15 cellular contexts compared by ENCODE assay signal in the genomic region with DNA sequence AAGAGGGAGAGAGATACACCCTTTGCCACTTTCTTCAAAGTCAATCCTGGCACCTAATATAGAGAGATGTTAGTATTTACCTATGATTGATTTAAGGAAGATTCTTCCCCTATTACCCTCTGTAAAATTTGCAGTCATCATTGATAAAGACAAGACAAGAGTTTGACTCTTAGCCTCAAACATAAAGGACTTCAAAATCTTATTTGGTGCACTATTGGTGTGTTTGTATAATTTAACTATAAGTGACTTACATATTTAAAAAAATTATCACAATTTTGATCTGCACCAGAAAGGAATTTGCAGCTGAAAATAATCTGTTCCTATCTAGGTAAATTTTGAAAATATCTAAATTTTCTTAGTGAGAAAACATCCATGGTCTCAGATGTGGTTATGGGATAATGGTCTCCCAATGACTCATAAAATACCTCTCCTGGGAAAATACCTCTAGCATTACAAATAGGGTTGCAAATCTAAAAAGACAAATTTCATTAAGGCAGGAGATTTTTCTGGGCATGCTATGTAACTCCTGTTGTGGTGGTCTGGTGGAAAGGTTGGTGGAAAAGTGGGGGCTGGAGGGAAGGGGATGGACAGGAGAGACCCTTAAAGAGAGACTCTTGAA.
DNase-seq lines count a peak whose midpoint lies in the region; ATAC-seq, FAIRE-seq and TF ChIP-seq lines count a peak whose summit lies in the region.
"Had no signal": no experiment of that assay in that cellular context is flagged by ENCODE, and none has a peak within 500 bp of the region (broad histone marks: within the 10 kb centered on the region; RNA-seq: fewer than 3 reads in every experiment).

No MANE protein-coding gene starts in this region.

- no peaks in the 10 kb centered on the region for H3K9me3 Mint-ChIP-seq in CD8-positive, alpha-beta T cell
- H3K9me3 Mint-ChIP-seq: CD4-positive, alpha-beta T cell had no signal

- FAIRE-seq in pancreas (lab: Jason Lieb, UNC) = peak; percentile 84
- FAIRE-seq: TTC549 had no signal

- H3K36me3 ChIP-seq in SJSA1 = no peaks in the 10 kb centered on the region
- H3K36me3 ChIP-seq in pancreas = no peaks in the 10 kb centered on the region
- H3K36me3 ChIP-seq in lower lobe of right lung = no peaks in the 10 kb centered on the region
- no peaks in the 10 kb centered on the region for H3K36me3 ChIP-seq in aorta (ENCODE audit: control insufficient read depth in 1 of 2, insufficient read depth in 2 of 2, low read length in 1 of 2)
- H3K36me3 ChIP-seq in CD8-positive, alpha-beta T cell (ENCODE audit: insufficient read depth, low read length) = no peaks in the 10 kb centered on the region
- H3K36me3 ChIP-seq: right atrium auricular region had no signal

- POLR2A ChIA-PET in CD8-positive, alpha-beta T cell (lab: Charles Lee) = no interaction called here

- no peaks in the 10 kb centered on the region for H3K27me3 Mint-ChIP-seq in CD8-positive, alpha-beta T cell (ENCODE audit: low read depth)
- H3K27me3 Mint-ChIP-seq: CD4-positive, alpha-beta T cell had no signal

- no peaks in the 10 kb centered on the region for H3K9me3 ChIP-seq in SJSA1 (replicated peaks)
- H3K9me3 ChIP-seq in pancreas = peaks cover 0 to under 1% (median 0%) of the 10 kb centered on the region in 4 donors
- H3K9me3 ChIP-seq in lower lobe of right lung = no peaks in the 10 kb centered on the region
- H3K9me3 ChIP-seq in aorta (ENCODE audit: control insufficient read depth, low read length) = no peaks in the 10 kb centered on the region
- no peaks in the 10 kb centered on the region for H3K9me3 ChIP-seq in CD8-positive, alpha-beta T cell (ENCODE audit: low read length)

- DNase-seq in ELR (ENCODE audit: low read depth) (peak; percentile 87), SJSA1 (ENCODE audit: low read depth in 1 of 2, low spot score in 2 of 2) (peak in 1 of 2 experiments; percentile 77), epithelial cell of prostate (ENCODE audit: low read depth, low spot score) (no peak), pancreas (no peak), lower lobe of right lung (no peak), aorta (no peak)
- no peak for DNase-seq in CD8-positive, alpha-beta T cell
- DNase-seq: CD4-positive, alpha-beta T cell; NCI-H187; NCI-H69; stimulated activated CD4-positive, alpha-beta T cell treated with anti-CD3 and anti-CD28 coated beads, Interleukin-4, amount 100 ng/mL, for 24 hours; stimulated activated naive CD8-positive, alpha-beta T cell treated with anti-CD3 and anti-CD28 coated beads, Interleukin-15, Interleukin-2, amounts not matched to agents 100 U/mL and 50 U/mL, for 24 hours had no signal

- H3K4me1 Mint-ChIP-seq in CD8-positive, alpha-beta T cell (ENCODE audit: low read depth) = no peaks in the 10 kb centered on the region

- no peak overlapping the region for H3K4me3 ChIP-seq in SJSA1
- no peak overlapping the region for H3K4me3 ChIP-seq in pancreas
- no peak overlapping the region for H3K4me3 ChIP-seq in lower lobe of right lung
- H3K4me3 ChIP-seq in aorta (ENCODE audit: low read length in 2 of 2) = no peak overlapping the region
- no peak overlapping the region for H3K4me3 ChIP-seq in CD8-positive, alpha-beta T cell (ENCODE audit: low read depth, low read length)
- H3K4me3 ChIP-seq: right atrium auricular region had no signal

- intact Hi-C loops in pancreas (cut with DNase I) = no loop called here
- intact Hi-C loops in lower lobe of right lung (cut with DNase I) = no loop called here
- intact Hi-C loops in aorta (cut with DNase I) = no loop called here
- intact Hi-C loops in CD8-positive, alpha-beta T cell (cut with DNase I, micrococcal nuclease) = no loop called here

- H3K27ac ChIP-seq in SJSA1 (peak overlapping the region; percentile 99), epithelial cell of prostate (peak overlapping the region; percentile 80), pancreas (no peak overlapping the region), lower lobe of right lung (no peak overlapping the region), aorta (ENCODE audit: low read depth in 1 of 2, low read length in 2 of 2) (no peak overlapping the region)
- no peak overlapping the region for H3K27ac ChIP-seq in CD8-positive, alpha-beta T cell (ENCODE audit: low read depth, low read length)
- H3K27ac ChIP-seq: right atrium auricular region had no signal

- ATAC-seq in pancreas (no peak), HG02973 (IDR thresholded peaks at IDR 0.05; ENCODE audit: unreplicated experiment) (no peak), lower lobe of right lung (no peak), aorta (ENCODE audit: low FRiP score) (no peak)
- no peak for ATAC-seq in CD8-positive, alpha-beta T cell
- ATAC-seq: stimulated activated naive CD8-positive, alpha-beta T cell treated with anti-CD3 and anti-CD28 coated beads, Interleukin-15, Interleukin-2, amounts not matched to agents 100 U/mL and 50 U/mL, for 24 hours had no signal

- H3K4me1 ChIP-seq in SJSA1 (replicated peaks) = peaks cover 25% of the 10 kb centered on the region
- H3K4me1 ChIP-seq in pancreas = no peaks in the 10 kb centered on the region
- no peaks in the 10 kb centered on the region for H3K4me1 ChIP-seq in lower lobe of right lung
- H3K4me1 ChIP-seq in aorta (ENCODE audit: control insufficient read depth in 1 of 2, insufficient read depth in 2 of 2, low read length in 2 of 2) = no peaks in the 10 kb centered on the region
- H3K4me1 ChIP-seq in CD8-positive, alpha-beta T cell (ENCODE audit: insufficient read depth, low read length) = no peaks in the 10 kb centered on the region
- H3K4me1 ChIP-seq: right atrium auricular region had no signal

- H3K4me3 Mint-ChIP-seq in CD8-positive, alpha-beta T cell = no peak overlapping the region
- H3K4me3 Mint-ChIP-seq: CD4-positive, alpha-beta T cell had no signal

- CTCF ChIA-PET in CD8-positive, alpha-beta T cell (lab: Charles Lee) = no interaction called here

- H3K36me3 Mint-ChIP-seq in CD8-positive, alpha-beta T cell = no peaks in the 10 kb centered on the region

- H3K27ac Mint-ChIP-seq in CD8-positive, alpha-beta T cell = no peak overlapping the region
- H3K27ac Mint-ChIP-seq: CD4-positive, alpha-beta T cell had no signal

- H3K27me3 ChIP-seq in SJSA1 (replicated peaks) (no peaks in the 10 kb centered on the region), pancreas (peaks cover 0 to 3% (median 0%) of the 10 kb centered on the region in 4 donors), lower lobe of right lung (ENCODE audit: low read depth) (no peaks in the 10 kb centered on the region), aorta (ENCODE audit: control insufficient read depth in 1 of 2, insufficient read depth in 2 of 2, low read length in 1 of 2) (no peaks in the 10 kb centered on the region)
- no peaks in the 10 kb centered on the region for H3K27me3 ChIP-seq in CD8-positive, alpha-beta T cell (ENCODE audit: insufficient read depth, low read length)
- H3K27me3 ChIP-seq: right atrium auricular region had no signal

- no peak for TF ChIP-seq CTCF in pancreas (IDR thresholded peaks at IDR 0.05)
- TF ChIP-seq CTCF in lower lobe of right lung (IDR thresholded peaks at IDR 0.05) = no peak
- TF ChIP-seq CTCF in CD8-positive, alpha-beta T cell (IDR thresholded peaks at IDR 0.05) = no peak

Comparison
In these comparisons a context has a peak if more than half of its experiments do, and no peak if none do; other contexts are left out.
1. H3K27ac ChIP-seq: peak in SJSA1 (single experiment) and epithelial cell of prostate (single experiment); none in pancreas (0 of 4), lower lobe of right lung (single experiment), aorta (0 of 2) and CD8-positive, alpha-beta T cell (single experiment).